ENCODE assay signal across 11 cellular contexts in genomic region chr6:30447237-30447636, GRCh38. TPM values are rescaled to one million over a fixed set of nuclear protein-coding genes. Genes with fewer than 3 reads are reported as not detected.
DNase-seq lines count a peak whose midpoint lies in the region; ATAC-seq, FAIRE-seq and TF ChIP-seq lines count a peak whose summit lies in the region.
"Had no signal": no experiment of that assay in that cellular context is flagged by ENCODE, and none has a peak within 500 bp of the region (broad histone marks: within the 10 kb centered on the region; RNA-seq: fewer than 3 reads in every experiment).

No MANE protein-coding gene starts in this region.

- no peaks in the 10 kb centered on the region for H3K36me3 ChIP-seq in mucosa of descending colon (ENCODE audit: low read depth)

- no peaks in the 10 kb centered on the region for H3K9me3 ChIP-seq in mucosa of descending colon

- no peak for FAIRE-seq in H54 (lab: Jason Lieb, UNC)

- no peak for ATAC-seq in mucosa of descending colon

- CTCF ChIA-PET in AG04449 (lab: Yijun Ruan, JAX) = no interaction called here

- intact Hi-C loops in mucosa of descending colon (cut with DNase I, micrococcal nuclease) = no loop called here

- no peak for TF ChIP-seq POLR2A in H54 (IDR thresholded peaks at IDR 0.05; ENCODE audit: low read depth, low read length)

- DNase-seq in AG04449 (ENCODE audit: low read depth, low spot score) (no peak), HCEC 1CT (peak; percentile 47), amniotic epithelial cell (ENCODE audit: low read depth) (peak; percentile 10), iPS-NIHi11 (ENCODE audit: low spot score) (peak; percentile 87), T-helper 2 cell (no peak), mucosa of descending colon (no peak), H54 (ENCODE audit: insufficient read length, low spot score) (no peak)
- DNase-seq in activated effector memory CD4-positive, alpha-beta T cell treated with anti-CD3 and anti-CD28 coated beads, Interleukin-2, amount 50 U/mL, for 16 hours = no peak
- DNase-seq: CD4-positive, alpha-beta T cell; effector memory CD4-positive, alpha-beta T cell; NCI-H146 had no signal

- peak; percentile 36 for TF ChIP-seq CTCF in AG04449 (IDR thresholded peaks at IDR 0.05; ENCODE audit: insufficient read depth, low read length, missing control alignments)
- no peak for TF ChIP-seq CTCF in mucosa of descending colon (IDR thresholded peaks at IDR 0.05)

- H3K4me3 ChIP-seq in AG04449 (ENCODE audit: low read depth, low read length) = no peak overlapping the region
- H3K4me3 ChIP-seq in mucosa of descending colon = no peak overlapping the region

- H3K4me1 ChIP-seq in mucosa of descending colon (ENCODE audit: low read depth) = peaks cover 9% of the 10 kb centered on the region

- POLR2A ChIA-PET in AG04449 (lab: Yijun Ruan, JAX) = no interaction called here

RNA-seq across cellular contexts. Expression of gene HLA-E, which starts 42.1 kb away (rescaled TPM):
- 100 to 1,000 TPM; 316 to 631 (median 383) TPM for total RNA-seq in mucosa of descending colon

Comparison
In these comparisons a context has a peak if more than half of its experiments do, and no peak if none do; other contexts are left out.
1. DNase-seq: peak in HCEC 1CT (single experiment), amniotic epithelial cell (single experiment) and iPS-NIHi11 (single experiment); none in AG04449 (single experiment), activated effector memory CD4-positive, alpha-beta T cell treated with anti-CD3 and anti-CD28 coated beads, Interleukin-2, amount 50 U/mL, for 16 hours (single experiment), T-helper 2 cell (0 of 5), mucosa of descending colon (0 of 3) and H54 (single experiment).